2 cellular contexts compared by ENCODE assay signal in the genomic region with DNA sequence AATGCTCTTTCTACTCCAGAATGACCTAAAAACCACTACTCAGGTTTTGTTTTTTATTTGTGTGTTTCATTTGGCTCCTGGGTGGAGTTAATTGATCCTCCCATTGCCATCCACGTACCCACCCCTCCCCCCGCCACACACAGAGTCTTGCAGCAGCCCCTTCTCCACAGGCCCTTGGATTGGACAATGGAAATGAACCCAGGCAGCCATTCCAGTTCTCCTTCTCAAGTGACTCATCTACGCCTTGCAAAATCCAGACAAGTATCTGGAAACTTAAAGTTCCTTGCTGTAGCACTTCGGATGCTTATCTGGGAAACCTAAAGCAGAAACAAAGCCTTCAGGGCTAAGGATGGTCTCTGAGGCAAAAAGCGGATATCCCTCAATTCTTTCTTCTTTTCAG. TPM values are rescaled to one million over a fixed set of nuclear protein-coding genes. Genes with fewer than 3 reads are reported as not detected.
"Had no signal": no experiment of that assay in that cellular context is flagged by ENCODE, and none has a peak within 500 bp of the region (broad histone marks: within the 10 kb centered on the region; RNA-seq: fewer than 3 reads in every experiment).

No MANE protein-coding gene starts in this region.

RNA-seq across cellular contexts. Expression of a gene that starts 1.3 kb away (rescaled TPM):
- total RNA-seq: HT-29, SJSA1 had no signal

RNA-seq across cellular contexts. Expression of a gene that starts 45.7 kb away (rescaled TPM):
- total RNA-seq: HT-29 had no signal
